ENCODE assay signal across 8 cellular contexts in the genomic region with DNA sequence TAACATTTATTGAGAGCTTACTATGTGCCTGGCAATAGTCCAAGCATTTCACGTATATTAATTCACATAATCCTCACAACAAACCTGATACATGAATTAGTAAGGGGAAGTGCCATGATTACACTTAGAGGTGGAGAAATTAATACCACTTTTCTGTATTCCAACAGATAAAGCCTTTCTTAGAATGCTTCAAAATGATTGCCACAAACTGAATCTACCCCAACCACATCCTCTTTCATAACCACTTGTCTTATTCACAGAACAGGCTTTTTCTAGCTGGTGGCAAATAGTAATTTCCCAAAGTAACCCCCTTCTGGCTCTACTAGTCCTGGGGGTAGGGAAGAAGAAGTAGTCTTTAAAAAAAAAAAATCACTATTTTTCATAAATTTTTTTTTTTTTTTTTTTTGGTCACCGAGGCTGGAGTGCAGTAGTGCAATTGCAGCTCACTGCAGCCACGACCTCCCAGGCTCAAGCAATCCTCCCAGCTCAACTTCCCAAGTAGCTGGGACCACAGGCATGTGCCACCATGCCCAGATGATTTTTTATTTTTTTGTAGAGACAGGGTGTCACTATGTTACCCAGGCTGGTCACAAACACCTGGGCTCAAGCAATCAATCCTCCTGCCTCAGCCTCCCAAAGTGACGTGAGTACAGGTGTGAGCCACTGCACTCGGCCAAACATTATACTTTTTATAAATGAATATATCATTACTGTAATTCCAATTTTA. TPM values are rescaled to one million over a fixed set of nuclear protein-coding genes. Genes with fewer than 3 reads are reported as not detected.
DNase-seq lines count a peak whose midpoint lies in the region; ATAC-seq and TF ChIP-seq lines count a peak whose summit lies in the region.

No MANE protein-coding gene starts in this region.

- no peaks in the 10 kb centered on the region for H3K9me3 ChIP-seq in BLaER1 treated with 17β-estradiol and CSF1 and Interleukin-3, amounts not matched to agents 10 nM and 100 nM (replicated peaks in 1 of 11)

- ATAC-seq in HG03175 (IDR thresholded peaks at IDR 0.05; ENCODE audit: unreplicated experiment), result peak; percentile 56
- ATAC-seq in activated B cell treated with CpG ODN at 0.5 μM for 24 hours (ENCODE audit: low read depth), result peak; percentile 59

- H3K4me1 ChIP-seq in BLaER1 treated with 17β-estradiol and CSF1 and Interleukin-3, amounts not matched to agents 10 nM and 100 nM, result peaks cover 28 to 55% (median 39%) of the 10 kb centered on the region in 10 experiments

- H3K4me1 Mint-ChIP-seq in activated B cell treated with CpG ODN at 0.5 μM for 24 hours (peaks cover 27% of the 10 kb centered on the region), type B pancreatic cell (ENCODE audit: unreplicated experiment) (no peaks in the 10 kb centered on the region), chondrocyte (ENCODE audit: low read depth) (peaks cover 3% of the 10 kb centered on the region)

- intact Hi-C loops in activated B cell treated with CpG ODN at 0.5 μM for 24 hours (cut with micrococcal nuclease), result loop anchor here (2.0 kb wide), 1 partner anchor 36 kb away; no protein-coding TSS in a partner anchor

- H3K36me3 ChIP-seq in BLaER1 treated with 17β-estradiol and CSF1 and Interleukin-3, amounts not matched to agents 10 nM and 100 nM, result no peaks in the 10 kb centered on the region

- peak overlapping the region; percentile 62 to 91 (median 81) for H3K4me2 ChIP-seq in BLaER1 treated with 17β-estradiol and CSF1 and Interleukin-3, amounts not matched to agents 10 nM and 100 nM

- peak overlapping the region in 6 of 10 experiments; percentile 2 to 49 (median 20); a peak in 6 of 20 replicates for H3K4me3 ChIP-seq in BLaER1 treated with 17β-estradiol and CSF1 and Interleukin-3, amounts not matched to agents 10 nM and 100 nM

- H3K9me3 Mint-ChIP-seq in activated B cell treated with CpG ODN at 0.5 μM for 24 hours (no peaks in the 10 kb centered on the region), type B pancreatic cell (no peaks in the 10 kb centered on the region), chondrocyte (ENCODE audit: low read depth) (no peaks in the 10 kb centered on the region)

- H3K9ac ChIP-seq in BLaER1 treated with 17β-estradiol and CSF1 and Interleukin-3, amounts not matched to agents 10 nM and 100 nM, result peak overlapping the region in 9 of 11 experiments; percentile 32 to 77 (median 74); a peak in 17 of 22 replicates

- H3K27me3 Mint-ChIP-seq in activated B cell treated with CpG ODN at 0.5 μM for 24 hours (no peaks in the 10 kb centered on the region), type B pancreatic cell (no peaks in the 10 kb centered on the region), chondrocyte (ENCODE audit: low read depth) (peaks cover 4% of the 10 kb centered on the region)

- peak; percentile 6 for DNase-seq in GM19240 (ENCODE audit: insufficient read length, low spot score)
- no peak for DNase-seq in activated B cell treated with CpG ODN at 0.5 μM for 24 hours
- DNase-seq in type B pancreatic cell (ENCODE audit: extremely low spot score, unreplicated experiment), result no peak
- DNase-seq in activated effector memory CD4-positive, alpha-beta T cell treated with Interleukin-2 at 50 U/mL for 16 hours, result no peak
- no peak for DNase-seq in chondrocyte (ENCODE audit: low spot score)
- no peak for DNase-seq in NCI-H524 treated with DMSO at 0.1 percent for 48 hours (lab: John Stamatoyannopoulos, UW)

- peak overlapping the region in 10 of 11 experiments; percentile 31 to 96 (median 91); a peak in 18 of 22 replicates for H3K27ac ChIP-seq in BLaER1 treated with 17β-estradiol and CSF1 and Interleukin-3, amounts not matched to agents 10 nM and 100 nM

- POLR2A ChIA-PET in activated B cell treated with CpG ODN at 0.5 μM for 24 hours (lab: Charles Lee), result interaction anchor here (0.6 to 2.9 kb wide), 4 partner anchors 37 to 1400 kb away, joined by 5 to 49 read pairs (median 6); a partner anchor contains a TSS

- no peak for TF ChIP-seq CTCF in activated B cell treated with CpG ODN at 0.5 μM for 24 hours (IDR thresholded peaks at IDR 0.05)
- TF ChIP-seq CTCF in type B pancreatic cell (conservative IDR thresholded peaks at IDR 0.05), result no peak
- no peak for TF ChIP-seq CTCF in chondrocyte (IDR thresholded peaks at IDR 0.05)

- H3K27ac Mint-ChIP-seq in activated B cell treated with CpG ODN at 0.5 μM for 24 hours, result peak overlapping the region; percentile 13
- H3K27ac Mint-ChIP-seq in type B pancreatic cell, result no peak overlapping the region
- H3K27ac Mint-ChIP-seq in chondrocyte (ENCODE audit: unreplicated experiment), result no peak overlapping the region

- H4K20me1 ChIP-seq in BLaER1 treated with 17β-estradiol and CSF1 and Interleukin-3, amounts not matched to agents 10 nM and 100 nM, result no peaks in the 10 kb centered on the region

- no peaks in the 10 kb centered on the region for H3K36me3 Mint-ChIP-seq in activated B cell treated with CpG ODN at 0.5 μM for 24 hours (ENCODE audit: low read depth)
- H3K36me3 Mint-ChIP-seq in type B pancreatic cell, result no peaks in the 10 kb centered on the region
- H3K36me3 Mint-ChIP-seq in chondrocyte (ENCODE audit: low read depth), result no peaks in the 10 kb centered on the region

- CTCF ChIA-PET in activated B cell treated with CpG ODN at 0.5 μM for 24 hours (lab: Charles Lee), result interaction anchor here (0.9 to 1.7 kb wide), 2 partner anchors 56 to 127 kb away, joined by 5 to 6 read pairs; no protein-coding TSS in a partner anchor

- H3K4me3 Mint-ChIP-seq in activated B cell treated with CpG ODN at 0.5 μM for 24 hours (no peak overlapping the region), type B pancreatic cell (no peak overlapping the region), chondrocyte (ENCODE audit: unreplicated experiment) (no peak overlapping the region)

- H3K27me3 ChIP-seq in BLaER1 treated with 17β-estradiol and CSF1 and Interleukin-3, amounts not matched to agents 10 nM and 100 nM, result no peaks in the 10 kb centered on the region

RNA-seq across cellular contexts. Expression of a gene that starts 59.0 kb away (rescaled TPM):
- total RNA-seq in activated B cell treated with CpG ODN at 0.5 μM for 24 hours (44.6 and 48.7 TPM in 2 replicates), type B pancreatic cell (ENCODE audit: low replicate concordance) (35.9 and 49.7 TPM in 2 replicates), chondrocyte (23.0 to 34.5 TPM (median 25.1 TPM) in 3 replicates)
